9 cellular contexts compared by ENCODE assay signal in genomic region chr10:29926649-29927048, GRCh38.
A peak's percentile ranks its signal among the peaks of the same experiment; 100 is the strongest.
DNase-seq lines count a peak whose midpoint lies in the region; ATAC-seq, FAIRE-seq and TF ChIP-seq lines count a peak whose summit lies in the region.
"Had no signal": no experiment of that assay in that cellular context is flagged by ENCODE, and none has a peak within 500 bp of the region (broad histone marks: within the 10 kb centered on the region; RNA-seq: fewer than 3 reads in every experiment).

No MANE protein-coding gene starts in this region.

- no peaks in the 10 kb centered on the region for H3K36me3 ChIP-seq in Loucy (ENCODE audit: insufficient read depth, low read length)
- no peaks in the 10 kb centered on the region for H3K36me3 ChIP-seq in endothelial cell of umbilical vein (ENCODE audit: control insufficient read depth in 2 of 2, extremely low read depth in 1 of 2, insufficient read depth in 2 of 2, low read length in 2 of 2)
- no peaks in the 10 kb centered on the region for H3K36me3 ChIP-seq in aorta (ENCODE audit: control insufficient read depth in 1 of 2, insufficient read depth in 2 of 2, low read length in 1 of 2)

- H3K9me3 Mint-ChIP-seq in Calu3 (ENCODE audit: low read depth, unreplicated experiment) (peaks cover 7% of the 10 kb centered on the region), neural crest cell (peaks cover 26% of the 10 kb centered on the region)

- ATAC-seq in GM19328 (IDR thresholded peaks at IDR 0.05; ENCODE audit: unreplicated experiment) (no peak), aorta (ENCODE audit: low FRiP score) (no peak), GM18498 (IDR thresholded peaks at IDR 0.05; ENCODE audit: unreplicated experiment) (no peak)

- WGBS in aorta, 2 donors, result 66 to 69% methylated on average over 6 of the region's 6 CpGs

- no peaks in the 10 kb centered on the region for H3K9me2 ChIP-seq in Loucy (replicated peaks; ENCODE audit: low read depth, low read length)

- H2AFZ ChIP-seq in Loucy (ENCODE audit: low read length) (no peak overlapping the region), endothelial cell of umbilical vein (ENCODE audit: low read depth, low read length) (no peak overlapping the region)

- CTCF ChIA-PET in Calu3 (lab: Charles Lee) (interaction anchor here (1.7 kb wide), 1 partner anchor 20 kb away, joined by 5 read pairs; no protein-coding TSS in a partner anchor), endothelial cell of umbilical vein (lab: Charles Lee) (interaction anchor here (1.0 kb wide), 1 partner anchor 72 kb away, joined by 3 read pairs; no protein-coding TSS in a partner anchor)

- TF ChIP-seq CTCF in Calu3 (IDR thresholded peaks at IDR 0.05; ENCODE audit: unreplicated experiment) (no peak), Loucy (conservative IDR thresholded peaks at IDR 0.05; ENCODE audit: low read length) (peak; percentile 45; the same call in 1 of the 2 replicates), endothelial cell of umbilical vein (IDR thresholded peaks at IDR 0.05; ENCODE audit: extremely low read depth in 1 of 2, insufficient read depth in 1 of 2, low read depth in 1 of 2, low read length in 2 of 2) (peak; percentile 34 to 41), neural crest cell (conservative IDR thresholded peaks at IDR 0.05) (peak; percentile 56)

- dilution Hi-C loops in endothelial cell of umbilical vein (cut with MboI; ENCODE audit: extremely low pct_ligation_motif_present, low sequenced_read_pairs), result no loop called here

- H3K4me3 ChIP-seq in Loucy (ENCODE audit: low read length, poor library complexity, severe bottlenecking), result no peak overlapping the region
- no peak overlapping the region for H3K4me3 ChIP-seq in endothelial cell of umbilical vein (replicated peaks in 1 of 3; ENCODE audit: insufficient read depth in 1 of 3, low read depth in 1 of 3, low read length in 3 of 3)
- no peak overlapping the region for H3K4me3 ChIP-seq in aorta (ENCODE audit: low read length in 2 of 2)

- H3K27ac Mint-ChIP-seq in Calu3 (ENCODE audit: unreplicated experiment), result no peak overlapping the region
- no peak overlapping the region for H3K27ac Mint-ChIP-seq in neural crest cell (ENCODE audit: unreplicated experiment)

- H3K36me3 Mint-ChIP-seq in Calu3 (ENCODE audit: insufficient read depth, unreplicated experiment) (no peaks in the 10 kb centered on the region), neural crest cell (ENCODE audit: low read depth) (peaks cover 5% of the 10 kb centered on the region)

- no peak overlapping the region for H3K9ac ChIP-seq in Loucy (ENCODE audit: low read depth, low read length, poor library complexity, severe bottlenecking)
- no peak overlapping the region for H3K9ac ChIP-seq in endothelial cell of umbilical vein (replicated peaks; ENCODE audit: extremely low read depth, insufficient read depth, low read length)

- no TSS peak for BruUV-seq in Calu3 (replicated peaks; lab: Mats Ljungman, UMichigan)
- no TSS peak for BruUV-seq in endothelial cell of umbilical vein (replicated peaks; lab: Mats Ljungman, UMichigan)

- H4K20me1 ChIP-seq in Loucy (ENCODE audit: insufficient read depth, low read length, poor library complexity, severe bottlenecking), result no peaks in the 10 kb centered on the region
- no peaks in the 10 kb centered on the region for H4K20me1 ChIP-seq in endothelial cell of umbilical vein (replicated peaks; ENCODE audit: control insufficient read depth, extremely low read depth, insufficient read depth, low read length)

- DNase-seq in Calu3 (peak; percentile 28), endothelial cell of umbilical vein (ENCODE audit: low read depth, low spot score) (no peak), neural crest cell (ENCODE audit: low read depth, low spot score) (peak; percentile 22), aorta (no peak), DMS153 (lab: John Stamatoyannopoulos, UW) (no peak)
- DNase-seq: stimulated activated CD4-positive, alpha-beta T cell treated with anti-CD3 and anti-CD28 coated beads, Interleukin-12 subunit alpha, Interleukin-12 subunit beta, amount 100 ng/mL, for 4 hours had no signal

- no peak for TF ChIP-seq POLR2A in endothelial cell of umbilical vein (IDR thresholded peaks at IDR 0.05; ENCODE audit: low read depth, low read length)

- H3K27ac ChIP-seq in endothelial cell of umbilical vein (ENCODE audit: insufficient read depth, low read depth, low read length) (no peak overlapping the region), aorta (ENCODE audit: low read depth in 1 of 2, low read length in 2 of 2) (no peak overlapping the region)

- POLR2A ChIA-PET in endothelial cell of umbilical vein (lab: Charles Lee), result no interaction called here

- no peak overlapping the region for H3K4me2 ChIP-seq in Loucy (ENCODE audit: low read depth, low read length, poor library complexity, severe bottlenecking)
- no peak overlapping the region for H3K4me2 ChIP-seq in endothelial cell of umbilical vein (ENCODE audit: insufficient read depth, low read length)

- H3K4me1 ChIP-seq in Loucy (ENCODE audit: insufficient read depth, low read length, poor library complexity, severe bottlenecking), result no peaks in the 10 kb centered on the region
- H3K4me1 ChIP-seq in endothelial cell of umbilical vein (ENCODE audit: control insufficient read depth, extremely low read depth, insufficient read depth, low read length), result no peaks in the 10 kb centered on the region
- H3K4me1 ChIP-seq in aorta (ENCODE audit: control insufficient read depth in 1 of 2, insufficient read depth in 2 of 2, low read length in 2 of 2), result peaks cover 0 to 1% of the 10 kb centered on the region in 2 donors

- no peaks in the 10 kb centered on the region for H3K27me3 Mint-ChIP-seq in Calu3 (ENCODE audit: unreplicated experiment)
- H3K27me3 Mint-ChIP-seq in neural crest cell (ENCODE audit: low read depth), result no peaks in the 10 kb centered on the region

- H3K79me2 ChIP-seq in Loucy (ENCODE audit: insufficient read depth, low read length) (no peaks in the 10 kb centered on the region), endothelial cell of umbilical vein (ENCODE audit: control insufficient read depth, insufficient read depth, low read length) (no peaks in the 10 kb centered on the region)

- H3F3A ChIP-seq in Loucy (ENCODE audit: low read depth), result no peaks in the 10 kb centered on the region

- intact Hi-C loops in Calu3 (cut with micrococcal nuclease; ENCODE audit: unreplicated experiment) (loop anchor here (5.0 to 10.0 kb wide), 2 partner anchors 76 to 298 kb away; no protein-coding TSS in a partner anchor), endothelial cell of umbilical vein (cut with micrococcal nuclease) (no loop called here), aorta (cut with DNase I) (no loop called here)

- no peaks in the 10 kb centered on the region for H3K27me3 ChIP-seq in Loucy (ENCODE audit: insufficient read depth, low read length, poor library complexity, severe bottlenecking)
- H3K27me3 ChIP-seq in endothelial cell of umbilical vein (ENCODE audit: control insufficient read depth in 2 of 2, insufficient read depth in 2 of 2, low read length in 2 of 2), result no peaks in the 10 kb centered on the region
- H3K27me3 ChIP-seq in aorta (ENCODE audit: control insufficient read depth in 1 of 2, insufficient read depth in 2 of 2, low read length in 1 of 2), result no peaks in the 10 kb centered on the region

- peaks cover 18% of the 10 kb centered on the region for H3K4me1 Mint-ChIP-seq in Calu3 (ENCODE audit: low read depth, unreplicated experiment)
- peaks cover 25% of the 10 kb centered on the region for H3K4me1 Mint-ChIP-seq in neural crest cell

- no peaks in the 10 kb centered on the region for H3K9me1 ChIP-seq in endothelial cell of umbilical vein (replicated peaks; ENCODE audit: control insufficient read depth, extremely low read depth, insufficient read depth, low read length)

- H3K4me3 Mint-ChIP-seq in Calu3 (ENCODE audit: low read depth, unreplicated experiment) (no peak overlapping the region), neural crest cell (no peak overlapping the region)

- FAIRE-seq in endothelial cell of umbilical vein (lab: Jason Lieb, UNC), result no peak

- H3K9me3 ChIP-seq in Loucy (ENCODE audit: insufficient read depth, low read depth, low read length) (no peaks in the 10 kb centered on the region), endothelial cell of umbilical vein (replicated peaks; ENCODE audit: control insufficient read depth, insufficient read depth, low read length) (no peaks in the 10 kb centered on the region), aorta (ENCODE audit: control insufficient read depth, low read length) (peaks cover 2% of the 10 kb centered on the region)

TF ChIP-seq in endothelial cell of umbilical vein, 7 proteins besides CTCF, POLR2A, EP300 and RAD21:
- TF ChIP-seq POLR2AphosphoS5 (IDR thresholded peaks at IDR 0.05; ENCODE audit: insufficient read depth, low read depth, low read length) (no peak), JUN (IDR thresholded peaks at IDR 0.05; ENCODE audit: borderline replicate concordance, insufficient read depth, insufficient read length, low read depth) (no peak), GATA2 (IDR thresholded peaks at IDR 0.05; ENCODE audit: insufficient read depth, insufficient read length, low read depth, low read length) (no peak)

Comparison
In these comparisons a context has a peak if more than half of its experiments do, and no peak if none do; other contexts are left out.
1. DNase-seq: peak in Calu3 (single experiment) and neural crest cell (single experiment); none in endothelial cell of umbilical vein (single experiment), aorta (0 of 2) and DMS153 (single experiment).